Comparison of ENCODE assay signal across 16 cellular contexts in the genomic region with DNA sequence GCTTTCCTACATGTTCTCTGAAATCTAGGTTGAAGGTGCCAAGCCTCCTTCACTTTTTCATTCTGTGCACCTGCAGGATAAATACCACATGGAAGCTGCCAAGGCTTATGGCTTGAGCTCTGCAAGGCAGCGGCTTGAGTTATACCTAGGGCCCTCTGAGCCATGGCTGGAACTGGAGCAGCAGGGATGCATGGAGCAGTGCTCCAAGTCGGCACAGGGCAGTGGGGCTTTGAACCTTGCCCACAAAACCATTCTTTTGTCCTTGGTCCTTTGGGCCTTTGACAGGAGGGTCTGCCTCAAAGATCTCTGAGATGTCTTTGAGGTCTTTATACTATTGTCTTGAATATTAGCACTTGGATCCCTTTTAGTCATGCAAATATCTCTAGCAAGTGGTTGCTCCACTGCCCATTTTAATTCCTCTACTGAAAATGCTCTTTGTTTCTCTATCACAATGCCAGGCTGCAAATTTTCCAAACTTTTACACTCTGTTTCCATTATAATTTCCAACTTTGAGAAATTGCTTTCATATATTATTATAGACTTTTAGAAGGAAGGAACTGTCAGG.
A peak's percentile ranks its signal among the peaks of the same experiment; 100 is the strongest.
DNase-seq lines count a peak whose midpoint lies in the region; ATAC-seq, FAIRE-seq and TF ChIP-seq lines count a peak whose summit lies in the region.
"Had no signal": no experiment of that assay in that cellular context is flagged by ENCODE, and none has a peak within 500 bp of the region (broad histone marks: within the 10 kb centered on the region; RNA-seq: fewer than 3 reads in every experiment).

No MANE protein-coding gene starts in this region.

- H3K27ac ChIP-seq in iPS DF 6.9 (ENCODE audit: low read length) = no peak overlapping the region
- H3K27ac ChIP-seq: C4-2B had no signal

- FAIRE-seq in frontal cortex (lab: Jason Lieb, UNC) = no peak
- FAIRE-seq: A204.1, G401.6, GM12892 had no signal

- peaks cover 17% of the 10 kb centered on the region for H3K9me3 Mint-ChIP-seq in WTC11

- H3K27ac Mint-ChIP-seq in WTC11 = no peak overlapping the region
- H3K27ac Mint-ChIP-seq: CD4-positive, alpha-beta memory T cell had no signal

- DNase-seq in HAP-1 (ENCODE audit: low spot score in 2 of 2) = peak; percentile 85 to 98
- peak; percentile 12 for DNase-seq in WTC11 (ENCODE audit: low spot score)
- peak; percentile 1 for DNase-seq in iPS DF 6.9 (ENCODE audit: low read depth, low spot score)
- no peak for DNase-seq in frontal cortex (ENCODE audit: low spot score in 2 of 2)
- DNase-seq in medulla oblongata (ENCODE audit: extremely low spot score) = no peak
- DNase-seq in hippocampal formation (lab: John Stamatoyannopoulos, UW) = no peak
- DNase-seq: BE2C; CD4-positive, alpha-beta memory T cell; DMS79; IMR-90; KBM-7 had no signal

- no peaks in the 10 kb centered on the region for H3K36me3 ChIP-seq in HAP-1 (replicated peaks)
- H3K36me3 ChIP-seq in iPS DF 6.9 (ENCODE audit: control insufficient read depth, insufficient read depth, low read length) = no peaks in the 10 kb centered on the region
- H3K36me3 ChIP-seq: BE2C had no signal

- CTCF ChIA-PET in WTC11 (lab: Charles Lee) = no interaction called here

- peaks cover 38% of the 10 kb centered on the region for H3K36me3 Mint-ChIP-seq in WTC11
- H3K36me3 Mint-ChIP-seq: CD4-positive, alpha-beta memory T cell had no signal

- H3K4me1 Mint-ChIP-seq in WTC11 = peaks cover 54% of the 10 kb centered on the region
- H3K4me1 Mint-ChIP-seq: CD4-positive, alpha-beta memory T cell had no signal

- POLR2A ChIA-PET in WTC11 (lab: Charles Lee) = no interaction called here

- H3K27me3 Mint-ChIP-seq in WTC11 (ENCODE audit: low read depth) = peaks cover 8% of the 10 kb centered on the region
- H3K27me3 Mint-ChIP-seq: CD4-positive, alpha-beta memory T cell had no signal

- H3K4me1 ChIP-seq in HAP-1 (peaks cover 47% of the 10 kb centered on the region), iPS DF 6.9 (ENCODE audit: control insufficient read depth, insufficient read depth, low read length) (no peaks in the 10 kb centered on the region)
- H3K4me1 ChIP-seq: BE2C had no signal

- H3K4me3 Mint-ChIP-seq in WTC11 = no peak overlapping the region
- H3K4me3 Mint-ChIP-seq: CD4-positive, alpha-beta memory T cell had no signal

- H3K4me3 ChIP-seq in HAP-1 (no peak overlapping the region), iPS DF 6.9 (ENCODE audit: low read length) (no peak overlapping the region)

- TF ChIP-seq CTCF in WTC11 (IDR thresholded peaks at IDR 0.05) = no peak

- in situ Hi-C loops in HAP-1 (cut with MboI; ENCODE audit: low sequenced_read_pairs) = no loop called here

- WGBS in iPS DF 6.9 (ENCODE audit: insufficient coverage, insufficient read length) = no CpG with 5 or more reads among the region's 2 CpGs

- no peaks in the 10 kb centered on the region for H3K9me3 ChIP-seq in HAP-1
- no peaks in the 10 kb centered on the region for H3K9me3 ChIP-seq in iPS DF 6.9 (ENCODE audit: control insufficient read depth, insufficient read depth, low read length)
- H3K9me3 ChIP-seq: BE2C had no signal

- H3K27me3 ChIP-seq in HAP-1 (ENCODE audit: low read depth) (no peaks in the 10 kb centered on the region), iPS DF 6.9 (ENCODE audit: control insufficient read depth, insufficient read depth, low read length) (no peaks in the 10 kb centered on the region)
- H3K27me3 ChIP-seq: BE2C had no signal

- ATAC-seq in WTC11 (peak; percentile 98), HG02642 (IDR thresholded peaks at IDR 0.05; ENCODE audit: poor library complexity, unreplicated experiment) (no peak)

TF ChIP-seq in WTC11, 78 proteins besides CTCF, POLR2A, EP300 and RAD21:
- TF ChIP-seq RORB (CRISPR knock-in tag; IDR thresholded peaks at IDR 0.05) (no peak), ZNF232 (CRISPR knock-in tag; IDR thresholded peaks at IDR 0.05) (no peak), ZNF671 (CRISPR knock-in tag; IDR thresholded peaks at IDR 0.05) (no peak), NFE2L1 (CRISPR knock-in tag; IDR thresholded peaks at IDR 0.05) (no peak), SMAD3 (CRISPR knock-in tag; IDR thresholded peaks at IDR 0.05; ENCODE audit: borderline replicate concordance) (no peak)
- TF ChIP-seq, protein P1, sequence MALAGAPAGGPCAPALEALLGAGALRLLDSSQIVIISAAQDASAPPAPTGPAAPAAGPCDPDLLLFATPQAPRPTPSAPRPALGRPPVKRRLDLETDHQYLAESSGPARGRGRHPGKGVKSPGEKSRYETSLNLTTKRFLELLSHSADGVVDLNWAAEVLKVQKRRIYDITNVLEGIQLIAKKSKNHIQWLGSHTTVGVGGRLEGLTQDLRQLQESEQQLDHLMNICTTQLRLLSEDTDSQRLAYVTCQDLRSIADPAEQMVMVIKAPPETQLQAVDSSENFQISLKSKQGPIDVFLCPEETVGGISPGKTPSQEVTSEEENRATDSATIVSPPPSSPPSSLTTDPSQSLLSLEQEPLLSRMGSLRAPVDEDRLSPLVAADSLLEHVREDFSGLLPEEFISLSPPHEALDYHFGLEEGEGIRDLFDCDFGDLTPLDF (CRISPR knock-in tag; IDR thresholded peaks at IDR 0.05) = no peak

Comparison
In these comparisons a context has a peak if more than half of its experiments do, and no peak if none do; other contexts are left out.
1. DNase-seq: peak in HAP-1 (2 of 2), WTC11 (single experiment) and iPS DF 6.9 (single experiment); none in frontal cortex (0 of 2), medulla oblongata (single experiment) and hippocampal formation (0 of 2).